ENCODE assay signal across 12 cellular contexts in the genomic region with DNA sequence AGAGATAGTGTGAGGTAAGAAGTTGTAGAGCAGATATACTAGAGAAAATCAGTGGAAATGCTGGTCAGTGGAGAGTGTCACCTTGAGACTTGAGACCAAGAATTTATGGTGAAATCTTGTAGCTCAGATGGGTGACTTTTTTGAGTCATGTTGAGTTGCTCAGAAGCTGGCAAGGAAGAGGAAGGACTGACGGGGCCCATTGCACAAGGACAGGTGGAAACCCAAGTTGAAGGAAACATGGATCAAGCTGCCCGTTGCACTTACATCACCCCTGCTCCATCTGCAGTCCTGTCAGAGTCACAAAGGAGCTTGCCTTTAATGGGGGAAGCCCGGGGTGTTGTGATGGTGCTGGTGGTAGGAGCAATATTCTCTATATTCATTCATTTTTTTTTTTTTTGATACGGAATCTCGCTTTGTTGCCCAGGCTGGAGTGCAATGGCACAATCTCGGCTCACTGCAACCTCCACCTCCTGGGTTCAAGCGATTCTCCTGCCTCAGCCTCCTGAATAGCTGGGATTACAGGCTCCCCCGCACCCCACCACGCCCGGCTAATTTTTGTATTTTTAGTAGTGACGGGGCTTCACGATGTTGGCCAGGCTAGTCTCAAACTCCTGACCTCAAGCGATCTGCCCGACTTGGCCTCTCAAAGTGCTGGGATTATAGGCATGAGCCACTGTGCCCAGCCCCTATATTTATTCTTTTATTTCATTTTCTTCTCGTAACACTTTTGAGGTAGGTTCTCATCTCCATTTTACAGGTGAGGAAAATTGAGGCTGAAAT. TPM values are rescaled to one million over a fixed set of nuclear protein-coding genes. Genes with fewer than 3 reads are reported as not detected.
DNase-seq lines count a peak whose midpoint lies in the region; ATAC-seq and TF ChIP-seq lines count a peak whose summit lies in the region.
"Had no signal": no experiment of that assay in that cellular context is flagged by ENCODE, and none has a peak within 500 bp of the region (broad histone marks: within the 10 kb centered on the region; RNA-seq: fewer than 3 reads in every experiment).

No MANE protein-coding gene starts in this region.

- no peaks in the 10 kb centered on the region for H3K9me3 ChIP-seq in gastrocnemius medialis
- H3K9me3 ChIP-seq in WERI-Rb-1 (ENCODE audit: severe bottlenecking): no peaks in the 10 kb centered on the region

- H3K27me3 Mint-ChIP-seq in T-helper 1 cell treated with Interleukin-12 subunit alpha and Interleukin-12 subunit beta and Interleukin-4 antibody, amounts not matched to agents 30 μg/mL and 1 μg/mL, for 36 hours (ENCODE audit: low read depth): no peaks in the 10 kb centered on the region
- H3K27me3 Mint-ChIP-seq in activated naive CD8-positive, alpha-beta T cell treated with anti-CD3 and anti-CD28 coated beads for 36 hours: no peaks in the 10 kb centered on the region

- intact Hi-C loops in gastrocnemius medialis (cut with DNase I; ENCODE audit: low total_unique reads): loop anchor here (10.0 kb wide), 1 partner anchor 87 kb away; no protein-coding TSS in a partner anchor

- DNase-seq in T-helper 1 cell (no peak), NAMALWA (ENCODE audit: low spot score) (peak; percentile 71), gastrocnemius medialis (peak; percentile 40 to 87), WERI-Rb-1 (no peak), NCI-H2029 (lab: John Stamatoyannopoulos, UW) (no peak)
- no peak for DNase-seq in activated naive CD8-positive, alpha-beta T cell treated with anti-CD3 and anti-CD28 coated beads for 36 hours
- DNase-seq: activated CD4-positive, alpha-beta T cell treated with anti-CD3 and anti-CD28 coated beads for 48 hours; cortex of kidney; NCI-H2171; posterior cingulate gyrus had no signal

- H3K4me1 Mint-ChIP-seq in T-helper 1 cell treated with Interleukin-12 subunit alpha and Interleukin-12 subunit beta and Interleukin-4 antibody, amounts not matched to agents 30 μg/mL and 1 μg/mL, for 36 hours (ENCODE audit: low read depth): peaks cover 53% of the 10 kb centered on the region
- H3K4me1 Mint-ChIP-seq in activated naive CD8-positive, alpha-beta T cell treated with anti-CD3 and anti-CD28 coated beads for 36 hours: peaks cover 80% of the 10 kb centered on the region

- H3K36me3 Mint-ChIP-seq in T-helper 1 cell treated with Interleukin-12 subunit alpha and Interleukin-12 subunit beta and Interleukin-4 antibody, amounts not matched to agents 30 μg/mL and 1 μg/mL, for 36 hours (ENCODE audit: low read depth): peaks cover 32% of the 10 kb centered on the region
- H3K36me3 Mint-ChIP-seq in activated naive CD8-positive, alpha-beta T cell treated with anti-CD3 and anti-CD28 coated beads for 36 hours: peaks cover 41% of the 10 kb centered on the region

- no peak for TF ChIP-seq POLR2A in gastrocnemius medialis (IDR thresholded peaks at IDR 0.05)

- H3K36me3 ChIP-seq in gastrocnemius medialis: no peaks in the 10 kb centered on the region
- H3K36me3 ChIP-seq in WERI-Rb-1: peaks cover 11% of the 10 kb centered on the region

- H3K4me3 Mint-ChIP-seq in T-helper 1 cell treated with Interleukin-12 subunit alpha and Interleukin-12 subunit beta and Interleukin-4 antibody, amounts not matched to agents 30 μg/mL and 1 μg/mL, for 36 hours: peak overlapping the region; percentile 73
- H3K4me3 Mint-ChIP-seq in activated naive CD8-positive, alpha-beta T cell treated with anti-CD3 and anti-CD28 coated beads for 36 hours: peak overlapping the region; percentile 74

- H3K27ac Mint-ChIP-seq in T-helper 1 cell treated with Interleukin-12 subunit alpha and Interleukin-12 subunit beta and Interleukin-4 antibody, amounts not matched to agents 30 μg/mL and 1 μg/mL, for 36 hours: peak overlapping the region; percentile 79
- peak overlapping the region; percentile 94 for H3K27ac Mint-ChIP-seq in activated naive CD8-positive, alpha-beta T cell treated with anti-CD3 and anti-CD28 coated beads for 36 hours

- peaks cover 77 to 83% of the 10 kb centered on the region in 2 donors for H3K4me1 ChIP-seq in gastrocnemius medialis

- H3K9me3 Mint-ChIP-seq in T-helper 1 cell treated with Interleukin-12 subunit alpha and Interleukin-12 subunit beta and Interleukin-4 antibody, amounts not matched to agents 30 μg/mL and 1 μg/mL, for 36 hours: peaks cover 6% of the 10 kb centered on the region
- H3K9me3 Mint-ChIP-seq in activated naive CD8-positive, alpha-beta T cell treated with anti-CD3 and anti-CD28 coated beads for 36 hours: peaks cover 2% of the 10 kb centered on the region

- TF ChIP-seq CTCF in gastrocnemius medialis (IDR thresholded peaks at IDR 0.05 in 4 of 5, conservative IDR thresholded peaks at IDR 0.05 in 1 of 5) (no peak), WERI-Rb-1 (IDR thresholded peaks at IDR 0.05; ENCODE audit: low read depth, low read length) (no peak)

- H3K27me3 ChIP-seq in gastrocnemius medialis (no peaks in the 10 kb centered on the region), WERI-Rb-1 (ENCODE audit: insufficient read depth, low read depth, severe bottlenecking) (no peaks in the 10 kb centered on the region)

- no peak overlapping the region for H3K4me3 ChIP-seq in gastrocnemius medialis
- H3K4me3 ChIP-seq in WERI-Rb-1 (ENCODE audit: low read depth, low read length): no peak overlapping the region

- in situ Hi-C loops in gastrocnemius medialis (cut with MboI; ENCODE audit: low sequenced_read_pairs in 4 of 4): no loop called here

- H3K27ac ChIP-seq in gastrocnemius medialis (peak overlapping the region; percentile 63 to 84 (median 72)), WERI-Rb-1 (no peak overlapping the region)

- ATAC-seq in gastrocnemius medialis: peak; percentile 76 to 92
- no peak for ATAC-seq in GM21576 (IDR thresholded peaks at IDR 0.05; ENCODE audit: unreplicated experiment)

RNA-seq across cellular contexts. Expression of gene UBAC2, which starts 27.4 kb away (rescaled TPM):
- total RNA-seq in activated naive CD8-positive, alpha-beta T cell treated with anti-CD3 and anti-CD28 coated beads for 36 hours: 10 to 100 TPM; 56.0 to 59.0 TPM
- total RNA-seq in gastrocnemius medialis: 10 to 100 TPM; 51.0 to 71.5 (median 61.1) TPM

RNA-seq across cellular contexts. Expression of gene GPR18, which starts 30.1 kb away (rescaled TPM):
- total RNA-seq in activated naive CD8-positive, alpha-beta T cell treated with anti-CD3 and anti-CD28 coated beads for 36 hours: 10 to 100 TPM; 16.9 to 17.6 TPM
- total RNA-seq in gastrocnemius medialis: not detected

Comparison
In these comparisons a context has a peak if more than half of its experiments do, and no peak if none do; other contexts are left out.
1. DNase-seq: peak in NAMALWA (single experiment) and gastrocnemius medialis (2 of 2); none in T-helper 1 cell (0 of 5), activated naive CD8-positive, alpha-beta T cell treated with anti-CD3 and anti-CD28 coated beads for 36 hours (single experiment), WERI-Rb-1 (single experiment) and NCI-H2029 (single experiment).
2. RNA of gene GPR18, which starts 30.1 kb away (total RNA-seq): 16.9 to 17.6 TPM in activated naive CD8-positive, alpha-beta T cell treated with anti-CD3 and anti-CD28 coated beads for 36 hours; not detected in gastrocnemius medialis; every median in the first group is over 10 times any median in the second.